ENCODE assay signal across 13 cellular contexts in genomic region chr3:51559266-51559907, GRCh38. TPM values are rescaled to one million over a fixed set of nuclear protein-coding genes. Genes with fewer than 3 reads are reported as not detected.
A peak's percentile ranks its signal among the peaks of the same experiment; 100 is the strongest.
DNase-seq lines count a peak whose midpoint lies in the region; ATAC-seq, FAIRE-seq and TF ChIP-seq lines count a peak whose summit lies in the region.
"Had no signal": no experiment of that assay in that cellular context is flagged by ENCODE, and none has a peak within 500 bp of the region (broad histone marks: within the 10 kb centered on the region; RNA-seq: fewer than 3 reads in every experiment).

No MANE protein-coding gene starts in this region.

- ATAC-seq in K562 (no peak), HG03571 (IDR thresholded peaks at IDR 0.05; ENCODE audit: unreplicated experiment) (no peak), GM19035 (IDR thresholded peaks at IDR 0.05; ENCODE audit: unreplicated experiment) (no peak)
- ATAC-seq: activated naive CD4-positive, alpha-beta T cell treated with anti-CD3 and anti-CD28 coated beads, Interleukin-2, amount 50 U/mL, for 72 hours; foreskin keratinocyte had no signal

- H3K4me2 ChIP-seq in K562 (ENCODE audit: insufficient read depth, low read length): no peak overlapping the region
- H3K4me2 ChIP-seq in hepatocyte: no peak overlapping the region

- no peaks in the 10 kb centered on the region for H4K20me1 ChIP-seq in K562 (replicated peaks; ENCODE audit: control insufficient read depth, insufficient read depth, low read length)
- H4K20me1 ChIP-seq in hepatocyte (ENCODE audit: insufficient read depth, poor library complexity, severe bottlenecking): peaks cover 3% of the 10 kb centered on the region

- H3K36me3 ChIP-seq in K562 (ENCODE audit: control insufficient read depth, insufficient read depth, low read length): no peaks in the 10 kb centered on the region
- no peaks in the 10 kb centered on the region for H3K36me3 ChIP-seq in hepatocyte (replicated peaks; ENCODE audit: insufficient read depth, low read depth)
- H3K36me3 ChIP-seq in kidney (ENCODE audit: control insufficient read depth in 1 of 2, insufficient read depth in 2 of 2, low read length in 2 of 2): no peaks in the 10 kb centered on the region
- H3K36me3 ChIP-seq in transverse colon: no peaks in the 10 kb centered on the region

- no peaks in the 10 kb centered on the region for H3K9me1 ChIP-seq in K562 (ENCODE audit: control insufficient read depth, insufficient read depth, low read length)

- TF ChIP-seq CTCF in AG09319 (IDR thresholded peaks at IDR 0.05; ENCODE audit: low read depth, low read length): no peak
- no peak for TF ChIP-seq CTCF in K562 (IDR thresholded peaks at IDR 0.05 in 2 of 3, conservative IDR thresholded peaks at IDR 0.05 in 1 of 3; ENCODE audit: insufficient read depth in 2 of 3, low read depth in 1 of 3, low read length in 3 of 3)
- no peak for TF ChIP-seq CTCF in hepatocyte (IDR thresholded peaks at IDR 0.05; ENCODE audit: poor library complexity)
- TF ChIP-seq CTCF in kidney (IDR thresholded peaks at IDR 0.05; ENCODE audit: borderline replicate concordance, extremely low read depth, insufficient read depth): no peak
- no peak for TF ChIP-seq CTCF in transverse colon (IDR thresholded peaks at IDR 0.05)

- H3K9ac ChIP-seq in K562 (ENCODE audit: insufficient read depth in 1 of 2, low read depth in 2 of 2, low read length in 2 of 2) (no peak overlapping the region), kidney (ENCODE audit: low read length in 2 of 2) (no peak overlapping the region)

- POLR2A ChIA-PET in K562 (lab: Yijun Ruan, JAX): no interaction called here

- H3K4me1 ChIP-seq in K562 (replicated peaks in 1 of 2; ENCODE audit: control insufficient read depth in 2 of 2, insufficient read depth in 2 of 2, low read length in 2 of 2): peaks cover 0 to 2% of the 10 kb centered on the region in 2 experiments; a peak in 1 of 5 replicates
- peaks cover 6% of the 10 kb centered on the region for H3K4me1 ChIP-seq in hepatocyte (ENCODE audit: insufficient read depth)
- H3K4me1 ChIP-seq in kidney (ENCODE audit: control insufficient read depth in 1 of 2, insufficient read depth in 1 of 2, low read depth in 1 of 2, low read length in 2 of 2): peaks cover 0 to 3% of the 10 kb centered on the region in 2 donors
- peaks cover 0 to 5% (median 2%) of the 10 kb centered on the region in 4 donors for H3K4me1 ChIP-seq in transverse colon
- H3K4me1 ChIP-seq: foreskin keratinocyte had no signal

- H3K9me3 ChIP-seq in K562 (replicated peaks; ENCODE audit: control insufficient read depth, insufficient read depth, low read depth, low read length): no peaks in the 10 kb centered on the region
- H3K9me3 ChIP-seq in hepatocyte (ENCODE audit: low read depth): no peaks in the 10 kb centered on the region
- no peaks in the 10 kb centered on the region for H3K9me3 ChIP-seq in kidney (ENCODE audit: control insufficient read depth in 1 of 2, low read length in 2 of 2)
- no peaks in the 10 kb centered on the region for H3K9me3 ChIP-seq in transverse colon

- H2AFZ ChIP-seq in K562 (ENCODE audit: low read depth, low read length) (no peak overlapping the region), hepatocyte (no peak overlapping the region)

- BruUV-seq in K562 (replicated peaks; lab: Mats Ljungman, UMichigan): no TSS peak

- no peaks in the 10 kb centered on the region for H3K79me2 ChIP-seq in K562 (ENCODE audit: control insufficient read depth, insufficient read depth, low read length)
- H3K79me2 ChIP-seq in hepatocyte: peaks cover 27% of the 10 kb centered on the region

- H3K27me3 ChIP-seq in K562 (ENCODE audit: control insufficient read depth in 2 of 2, insufficient read depth in 2 of 2, low read length in 2 of 2) (no peaks in the 10 kb centered on the region), hepatocyte (no peaks in the 10 kb centered on the region), transverse colon (no peaks in the 10 kb centered on the region)
- H3K27me3 ChIP-seq: foreskin keratinocyte had no signal

- TF ChIP-seq EP300 in K562 (IDR thresholded peaks at IDR 0.05; ENCODE audit: low read length): no peak
- TF ChIP-seq EP300 in transverse colon (IDR thresholded peaks at IDR 0.05; ENCODE audit: low read depth): no peak

- intact Hi-C loops in K562 (cut with micrococcal nuclease): no loop called here
- intact Hi-C loops in kidney (cut with DNase I): no loop called here
- intact Hi-C loops in transverse colon (cut with DNase I; ENCODE audit: low total_unique reads): no loop called here

- no peak for TF ChIP-seq RAD21 in K562 (CRISPR knock-in tag; conservative IDR thresholded peaks at IDR 0.05 in 1 of 2, IDR thresholded peaks at IDR 0.05 in 1 of 2)

- FAIRE-seq in K562 (lab: Jason Lieb, UNC) (no peak), kidney (lab: Jason Lieb, UNC) (no peak)

- WGBS in K562 (ENCODE audit: insufficient coverage, low coverage, missing lambda C conversion rate): 48% methylated on average over 4 of the region's 4 CpGs
- 57% methylated on average over 4 of the region's 4 CpGs for WGBS in hepatocyte (ENCODE audit: low lambda C conversion rate, missing lambda C conversion rate)
- 53 to 66% methylated on average over 4 of the region's 4 CpGs for WGBS in transverse colon (ENCODE audit: low coverage in 1 of 2), 2 donors

- H3K4me3 ChIP-seq in K562: no peak overlapping the region
- no peak overlapping the region for H3K4me3 ChIP-seq in hepatocyte
- no peak overlapping the region for H3K4me3 ChIP-seq in kidney (ENCODE audit: low read length in 2 of 2)
- H3K4me3 ChIP-seq in transverse colon: no peak overlapping the region

- DNase-seq in AG09319 (ENCODE audit: extremely low read depth, low read depth): peak; percentile 34
- peak; percentile 33 for DNase-seq in NCI-H1092 treated with DMSO at 0.1 percent for 48 hours (lab: John Stamatoyannopoulos, UW)
- no peak for DNase-seq in K562 (ENCODE audit: extremely low read depth in 1 of 4, low spot score in 3 of 4)
- DNase-seq in hepatocyte (ENCODE audit: low spot score): peak; percentile 30
- DNase-seq in kidney: no peak
- DNase-seq in transverse colon: no peak
- DNase-seq: activated CD4-positive, alpha-beta T cell treated with anti-CD3 and anti-CD28 coated beads for 4 hours; CD4-positive, CD25-positive, alpha-beta regulatory T cell; SIG-M5 had no signal

- no peak for TF ChIP-seq POLR2A in K562 (conservative IDR thresholded peaks at IDR 0.05)
- no peak for TF ChIP-seq POLR2A in transverse colon (IDR thresholded peaks at IDR 0.05)

- in situ Hi-C loops in K562 (cut with MboI) (no loop called here), transverse colon (cut with MboI; ENCODE audit: low pct_ligation_motif_present in 1 of 4, low pct_unique_long_range_greater_than_20kb in 1 of 4, low sequenced_read_pairs in 3 of 4) (no loop called here)

- no peaks in the 10 kb centered on the region for H3K9me2 ChIP-seq in hepatocyte (replicated peaks; ENCODE audit: insufficient read depth)

- H3K27ac ChIP-seq in K562 (ENCODE audit: extremely low read depth, low read depth, low read length) (no peak overlapping the region), hepatocyte (no peak overlapping the region), kidney (ENCODE audit: low read depth in 2 of 2, low read length in 2 of 2) (no peak overlapping the region), transverse colon (no peak overlapping the region)
- H3K27ac ChIP-seq: foreskin keratinocyte had no signal

- CTCF ChIA-PET in K562 (lab: Yijun Ruan, JAX; ENCODE audit: low intra/inter-chr PET ratio): no interaction called here

RNA-seq across cellular contexts. Expression of gene RAD54L2, which starts 20.9 kb away (rescaled TPM):
- 58.3 and 76.4 TPM in 2 replicates for total RNA-seq in K562 (2011; cell fraction: chromatin; rRNA removed; ENCODE audit: low replicate concordance)
- 20.7 and 26.8 TPM in 2 replicates for total RNA-seq in K562 (2011; cell fraction: nucleolus; rRNA removed)
- 42.1 and 52.2 TPM in 2 replicates for total RNA-seq in K562 (2011; cell fraction: nucleoplasm; rRNA removed)
- total RNA-seq in K562 (2014; rRNA removed) (4.2 and 6.0 TPM in 2 replicates), K562 (2014; rRNA removed; fragmentation: Illumina TruSeq; extraction: Trizol) (8.6 and 9.0 TPM in 2 replicates), K562 (2015; rRNA removed; fragmentation: Illumina TruSeq; extraction: Trizol) (6.7 and 7.1 TPM in 2 replicates), K562 (2021) (10.7 and 12.2 TPM in 2 replicates), hepatocyte (13.8 and 17.5 TPM in 2 replicates), kidney (29.5 TPM), transverse colon (10 to 100 TPM; 13.1 to 24.9 (median 18.2) TPM)
- polyA plus RNA-seq in K562 (2011; rRNA removed) (4.4 and 4.9 TPM in 2 replicates), K562 (2014; fragmentation: Illumina TruSeq; extraction: Trizol) (6.0 and 6.4 TPM in 2 replicates), K562 (2014; fragmentation: Nextera tagmentation; extraction: Ambion mirVana) (1 to 10 TPM; 1.3 to 2.4 TPM), K562 (2014; rRNA removed) (4.5 and 5.4 TPM in 2 replicates), hepatocyte (8.9 and 10.8 TPM in 2 replicates), kidney (ENCODE audit: insufficient read depth, low read depth, low replicate concordance) (3.3 TPM)
- polyA plus RNA-seq in K562 (2011; cell fraction: cytosol; rRNA removed): 2.9 and 3.4 TPM in 2 replicates
- polyA plus RNA-seq in K562 (2011; cell fraction: nucleus; rRNA removed): 8.7 and 11.0 TPM in 2 replicates
- 4.1 and 4.6 TPM in 2 replicates for polyA plus RNA-seq in K562 (2012)
- polyA minus RNA-seq in K562 (2011; rRNA and poly(A)+ RNA removed): 16.6 and 19.0 TPM in 2 replicates
- 9.2 and 10.5 TPM in 2 replicates for polyA minus RNA-seq in K562 (2011; cell fraction: cytosol; rRNA and poly(A)+ RNA removed)
- polyA minus RNA-seq in K562 (2011; cell fraction: nucleus; rRNA and poly(A)+ RNA removed): 9.3 and 13.9 TPM in 2 replicates

RNA-seq across cellular contexts. Expression of gene DCAF1, which starts 59.6 kb away (rescaled TPM):
- 27.1 and 34.4 TPM in 2 replicates for total RNA-seq in K562 (2011; cell fraction: chromatin; rRNA removed; ENCODE audit: low replicate concordance)
- total RNA-seq in K562 (2011; cell fraction: nucleolus; rRNA removed): 14.0 and 14.7 TPM in 2 replicates
- total RNA-seq in K562 (2011; cell fraction: nucleoplasm; rRNA removed): 18.6 and 20.4 TPM in 2 replicates
- 12.6 and 13.3 TPM in 2 replicates for total RNA-seq in K562 (2014; rRNA removed)
- 14.4 and 15.4 TPM in 2 replicates for total RNA-seq in K562 (2014; rRNA removed; fragmentation: Illumina TruSeq; extraction: Trizol)
- 15.3 and 16.2 TPM in 2 replicates for total RNA-seq in K562 (2015; rRNA removed; fragmentation: Illumina TruSeq; extraction: Trizol)
- 19.3 and 20.3 TPM in 2 replicates for total RNA-seq in K562 (2021)
- 11.4 and 15.0 TPM in 2 replicates for polyA plus RNA-seq in K562 (2011; rRNA removed)
- polyA plus RNA-seq in K562 (2011; cell fraction: cytosol; rRNA removed): 7.8 and 11.7 TPM in 2 replicates
- polyA plus RNA-seq in K562 (2011; cell fraction: nucleus; rRNA removed): 24.5 and 27.8 TPM in 2 replicates
- polyA plus RNA-seq in K562 (2012): 10.2 and 14.0 TPM in 2 replicates
- 19.4 and 21.5 TPM in 2 replicates for polyA plus RNA-seq in K562 (2014; fragmentation: Illumina TruSeq; extraction: Trizol)
- 1 to 10 TPM; 2.8 to 7.1 TPM for polyA plus RNA-seq in K562 (2014; fragmentation: Nextera tagmentation; extraction: Ambion mirVana)
- 15.7 and 17.0 TPM in 2 replicates for polyA plus RNA-seq in K562 (2014; rRNA removed)
- 34.2 and 39.9 TPM in 2 replicates for polyA minus RNA-seq in K562 (2011; rRNA and poly(A)+ RNA removed)
- polyA minus RNA-seq in K562 (2011; cell fraction: cytosol; rRNA and poly(A)+ RNA removed): 13.7 and 17.0 TPM in 2 replicates
- 7.9 and 12.6 TPM in 2 replicates for polyA minus RNA-seq in K562 (2011; cell fraction: nucleus; rRNA and poly(A)+ RNA removed)
- total RNA-seq in hepatocyte: 10.1 and 11.6 TPM in 2 replicates
- 4.6 and 5.4 TPM in 2 replicates for polyA plus RNA-seq in hepatocyte
- 23.1 TPM for total RNA-seq in kidney
- polyA plus RNA-seq in kidney (ENCODE audit: insufficient read depth, low read depth, low replicate concordance): 8.1 TPM
- 10 to 100 TPM; 13.8 to 17.8 (median 14.9) TPM for total RNA-seq in transverse colon

Comparison
In these comparisons a context has a peak if more than half of its experiments do, and no peak if none do; other contexts are left out.
1. DNase-seq: peak in AG09319 (single experiment), NCI-H1092 treated with DMSO at 0.1 percent for 48 hours (single experiment) and hepatocyte (single experiment); none in K562 (0 of 4), kidney (single experiment) and transverse colon (single experiment).